In the genomic region with DNA sequence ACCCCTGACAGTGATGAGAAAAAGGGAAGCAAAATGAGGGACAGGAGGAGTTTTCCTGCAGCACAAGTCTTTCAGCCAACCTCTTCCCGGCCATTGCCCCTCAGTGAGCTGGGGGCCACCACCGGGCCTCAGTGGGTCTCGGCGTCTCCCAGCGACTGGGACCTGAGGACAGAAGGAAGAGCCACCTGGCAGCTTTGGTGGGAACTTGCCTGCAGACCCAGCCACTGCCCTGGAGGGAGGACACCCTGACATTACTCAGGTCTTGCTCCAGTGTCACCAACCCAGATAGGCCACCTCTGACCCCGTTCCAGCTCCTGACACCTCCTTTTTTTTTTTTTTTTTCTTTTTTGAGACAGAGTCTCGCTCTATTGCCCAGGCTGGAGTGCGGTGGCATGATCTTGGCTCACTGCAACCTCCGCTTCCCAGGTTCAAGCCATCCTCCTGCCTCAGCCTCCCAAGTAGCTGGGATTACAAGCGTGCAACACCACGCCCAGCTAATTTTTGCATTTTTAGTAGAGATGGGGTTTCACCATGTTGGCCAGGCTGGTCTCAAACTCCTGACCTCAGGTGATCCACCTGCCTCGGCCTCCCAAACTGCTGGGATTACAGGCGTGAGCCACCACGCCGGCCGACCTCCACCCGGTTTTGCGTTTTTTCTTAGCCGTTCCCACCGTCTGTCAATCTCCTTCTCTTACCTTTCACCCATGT, we compare ENCODE assay signal across 8 cellular contexts.
DNase-seq lines count a peak whose midpoint lies in the region; ATAC-seq, FAIRE-seq and TF ChIP-seq lines count a peak whose summit lies in the region.
"Not testable (repeated sequence)": the region's sequence is repeated elsewhere in the genome, so short reads cannot be mapped to it uniquely, and the experiment has no call there.

No MANE protein-coding gene starts in this region.

- not testable (repeated sequence) for H3K4me3 Mint-ChIP-seq in neural progenitor cell

- ATAC-seq in K562 = not testable (repeated sequence)

- not testable (repeated sequence) for H2AFZ ChIP-seq in K562 (ENCODE audit: low read depth, low read length); neural progenitor cell (replicated peaks)

- H3K9ac ChIP-seq in BLaER1 treated with 17β-estradiol and CSF1 and Interleukin-3, amounts not matched to agents 10 nM and 100 nM; kidney (ENCODE audit: low read length in 2 of 2); neural progenitor cell: not testable (repeated sequence)
- 0 out of 4 replicates have a peak overlapping the region, but pooled peaks of 1 of the 2 experiments have one; percentile 6 for H3K9ac ChIP-seq in K562 (ENCODE audit: insufficient read depth in 1 of 2, low read depth in 2 of 2, low read length in 2 of 2)

- peak in 2 of 3 donors; percentile 14 to 38 for DNase-seq in Peyer's patch
- not testable (repeated sequence) for DNase-seq in K562 (ENCODE audit: extremely low read depth in 1 of 4, low spot score in 3 of 4); neural progenitor cell (ENCODE audit: low spot score)
- peak; percentile 56 for DNase-seq in kidney
- DNase-seq in mesenteric fat pad (ENCODE audit: low spot score) = peak; percentile 62
- peak; percentile 35 for DNase-seq in posterior vena cava (ENCODE audit: low spot score)
- DNase-seq in stomach = peak; percentile 5

- peaks cover 13% of the 10 kb centered on the region for H3K9me3 Mint-ChIP-seq in neural progenitor cell

- peaks cover 26% of the 10 kb centered on the region for H3F3A ChIP-seq in neural progenitor cell (ENCODE audit: low read depth)

- H3K36me3 Mint-ChIP-seq in neural progenitor cell = not testable (repeated sequence)

- 0 out of 22 replicates have a peak overlapping the region, but pooled peaks of 1 of the 11 experiments have one; percentile 12 for H3K27ac ChIP-seq in BLaER1 treated with 17β-estradiol and CSF1 and Interleukin-3, amounts not matched to agents 10 nM and 100 nM
- not testable (repeated sequence) for H3K27ac ChIP-seq in Peyer's patch; K562 (ENCODE audit: extremely low read depth, low read depth, low read length); kidney (ENCODE audit: low read depth in 2 of 2, low read length in 2 of 2); stomach
- H3K27ac ChIP-seq in neural progenitor cell = peak overlapping the region; percentile 99

- peaks cover 35% of the 10 kb centered on the region for H3K4me1 Mint-ChIP-seq in neural progenitor cell

- not testable (repeated sequence) for H3K27me3 ChIP-seq in BLaER1 treated with 17β-estradiol and CSF1 and Interleukin-3, amounts not matched to agents 10 nM and 100 nM; Peyer's patch; K562 (ENCODE audit: control insufficient read depth in 2 of 2, insufficient read depth in 2 of 2, low read length in 2 of 2); neural progenitor cell; stomach

- not testable (repeated sequence) for FAIRE-seq in K562 (lab: Jason Lieb, UNC); kidney (lab: Jason Lieb, UNC)

- POLR2A ChIA-PET in K562 (lab: Yijun Ruan, JAX) = interaction anchor here (0.6 to 0.7 kb wide), 2 partner anchors 41 to 280 kb away, joined by 3 read pairs; no protein-coding TSS in a partner anchor

- intact Hi-C loops in K562 (cut with micrococcal nuclease); kidney (cut with DNase I); posterior vena cava (cut with DNase I); stomach (cut with DNase I; ENCODE audit: low total_unique reads): not testable (repeated sequence)

- not testable (repeated sequence) for TF ChIP-seq CTCF in Peyer's patch (IDR thresholded peaks at IDR 0.05); K562 (IDR thresholded peaks at IDR 0.05 in 2 of 3, conservative IDR thresholded peaks at IDR 0.05 in 1 of 3; ENCODE audit: insufficient read depth in 2 of 3, low read depth in 1 of 3, low read length in 3 of 3); kidney (IDR thresholded peaks at IDR 0.05; ENCODE audit: borderline replicate concordance, extremely low read depth, insufficient read depth); neural progenitor cell (IDR thresholded peaks at IDR 0.05); stomach (IDR thresholded peaks at IDR 0.05)

- H3K27ac Mint-ChIP-seq in neural progenitor cell = peak overlapping the region; percentile 6

- not testable (repeated sequence) for TF ChIP-seq RAD21 in K562 (CRISPR knock-in tag; conservative IDR thresholded peaks at IDR 0.05 in 1 of 2, IDR thresholded peaks at IDR 0.05 in 1 of 2)

- H3K79me2 ChIP-seq in K562 (ENCODE audit: control insufficient read depth, insufficient read depth, low read length); neural progenitor cell (ENCODE audit: low read depth): not testable (repeated sequence)

- 71% methylated on average over 11 of the region's 20 CpGs for WGBS in K562 (ENCODE audit: insufficient coverage, low coverage, missing lambda C conversion rate)
- WGBS in stomach, 5 donors = 90 to 96% (median 93%) methylated on average over 20 of the region's 20 CpGs

- H3K27me3 Mint-ChIP-seq in neural progenitor cell (ENCODE audit: insufficient read depth, low read depth) = peaks cover 13% of the 10 kb centered on the region

- not testable (repeated sequence) for BruUV-seq in K562 (replicated peaks; lab: Mats Ljungman, UMichigan)

- not testable (repeated sequence) for H3K4me3 ChIP-seq in BLaER1 treated with 17β-estradiol and CSF1 and Interleukin-3, amounts not matched to agents 10 nM and 100 nM; Peyer's patch; K562; kidney (ENCODE audit: low read length in 2 of 2); neural progenitor cell; stomach

- peaks cover 26 to 38% (median 34%) of the 10 kb centered on the region in 10 experiments for H3K4me1 ChIP-seq in BLaER1 treated with 17β-estradiol and CSF1 and Interleukin-3, amounts not matched to agents 10 nM and 100 nM
- not testable (repeated sequence) for H3K4me1 ChIP-seq in Peyer's patch
- H3K4me1 ChIP-seq in K562 (replicated peaks in 1 of 2; ENCODE audit: control insufficient read depth in 2 of 2, insufficient read depth in 2 of 2, low read length in 2 of 2) (peaks cover 3 to 29% of the 10 kb centered on the region in 2 experiments; a peak in 4 of 5 replicates), kidney (ENCODE audit: control insufficient read depth in 1 of 2, insufficient read depth in 1 of 2, low read depth in 1 of 2, low read length in 2 of 2) (peaks cover 9 to 16% of the 10 kb centered on the region in 2 donors), neural progenitor cell (peaks cover 36% of the 10 kb centered on the region), stomach (peaks cover 6 to 23% (median 15%) of the 10 kb centered on the region in 4 donors)

- H3K36me3 ChIP-seq in BLaER1 treated with 17β-estradiol and CSF1 and Interleukin-3, amounts not matched to agents 10 nM and 100 nM; Peyer's patch; K562 (ENCODE audit: control insufficient read depth, insufficient read depth, low read length); kidney (ENCODE audit: control insufficient read depth in 1 of 2, insufficient read depth in 2 of 2, low read length in 2 of 2); neural progenitor cell; stomach: not testable (repeated sequence)

- not testable (repeated sequence) for TF ChIP-seq EP300 in K562 (IDR thresholded peaks at IDR 0.05; ENCODE audit: low read length); stomach (IDR thresholded peaks at IDR 0.05)

- peak overlapping the region in 7 of 11 experiments; percentile 8 to 62 (median 24); a peak in 8 of 22 replicates for H3K4me2 ChIP-seq in BLaER1 treated with 17β-estradiol and CSF1 and Interleukin-3, amounts not matched to agents 10 nM and 100 nM
- not testable (repeated sequence) for H3K4me2 ChIP-seq in K562 (ENCODE audit: insufficient read depth, low read length)
- H3K4me2 ChIP-seq in neural progenitor cell = peak overlapping the region; percentile 27

- not testable (repeated sequence) for H4K20me1 ChIP-seq in BLaER1 treated with 17β-estradiol and CSF1 and Interleukin-3, amounts not matched to agents 10 nM and 100 nM; K562 (replicated peaks; ENCODE audit: control insufficient read depth, insufficient read depth, low read length); neural progenitor cell (ENCODE audit: low read depth)

- CTCF ChIA-PET in K562 (lab: Yijun Ruan, JAX; ENCODE audit: low intra/inter-chr PET ratio) = not testable (repeated sequence)

- not testable (repeated sequence) for TF ChIP-seq POLR2A in Peyer's patch (IDR thresholded peaks at IDR 0.05); K562 (conservative IDR thresholded peaks at IDR 0.05); stomach (IDR thresholded peaks at IDR 0.05)

- H3K9me1 ChIP-seq in K562 (ENCODE audit: control insufficient read depth, insufficient read depth, low read length) = not testable (repeated sequence)

- in situ Hi-C loops in K562 (cut with MboI) = not testable (repeated sequence)

- peaks cover 6 to 14% (median 8%) of the 10 kb centered on the region in 11 experiments; a peak in 20 of 22 replicates for H3K9me3 ChIP-seq in BLaER1 treated with 17β-estradiol and CSF1 and Interleukin-3, amounts not matched to agents 10 nM and 100 nM (replicated peaks in 1 of 11)
- not testable (repeated sequence) for H3K9me3 ChIP-seq in Peyer's patch; K562 (replicated peaks; ENCODE audit: control insufficient read depth, insufficient read depth, low read depth, low read length); kidney (ENCODE audit: control insufficient read depth in 1 of 2, low read length in 2 of 2); neural progenitor cell (ENCODE audit: low read depth); stomach
